In genomic region chr4:47049347-47049746, GRCh38 we compare ENCODE assay signal across 36 cellular contexts. TPM values are rescaled to one million over a fixed set of nuclear protein-coding genes. Genes with fewer than 3 reads are reported as not detected.
"Had no signal": no experiment of that assay in that cellular context is flagged by ENCODE, and none has a peak within 500 bp of the region (broad histone marks: within the 10 kb centered on the region; RNA-seq: fewer than 3 reads in every experiment).

No MANE protein-coding gene starts in this region.

- H3K27me3 ChIP-seq: gastrocnemius medialis, heart left ventricle, hepatocyte, testis, tibial artery had no signal

- H3K79me2 ChIP-seq: hepatocyte had no signal

- H3K4me1 Mint-ChIP-seq: mesothelial cell of epicardium, naive B cell had no signal

- H3K4me2 ChIP-seq: hepatocyte had no signal

- H3K27ac ChIP-seq: coronary artery, epithelial cell of prostate, gastrocnemius medialis, heart left ventricle, hepatocyte, left lung, psoas muscle, skin epidermis, testis, tibial artery had no signal

- H3K4me3 ChIP-seq: coronary artery, gastrocnemius medialis, heart left ventricle, hepatocyte, left lung, mucosa of descending colon, psoas muscle, skin epidermis, testis, tibial artery had no signal

- ATAC-seq: esophagus mucosa; gastrocnemius medialis; left cardiac atrium; left lung; mucosa of descending colon; natural killer cell treated with Interleukin-12 subunit alpha and Interleukin-12 subunit beta and Interleukin-15 and Interleukin-18, amount 100 ng/mL, for 72 hours; psoas muscle; right cardiac atrium had no signal

- H3K4me3 Mint-ChIP-seq: endodermal cell; mesothelial cell of epicardium; naive B cell; natural killer cell treated with Interleukin-12 subunit alpha and Interleukin-12 subunit beta and Interleukin-15 and Interleukin-18, amount 100 ng/mL, for 72 hours; neural crest cell; type B pancreatic cell had no signal

- H3K36me3 ChIP-seq: gastrocnemius medialis, heart left ventricle, left lung, tibial artery had no signal

- H2AFZ ChIP-seq: hepatocyte had no signal

- H3K9me3 ChIP-seq: gastrocnemius medialis, heart left ventricle, left lung, mucosa of descending colon, psoas muscle, testis, tibial artery had no signal

- DNase-seq: central memory CD4-positive, alpha-beta T cell; dermis blood vessel endothelial cell; endodermal cell; foreskin fibroblast; gastrocnemius medialis; heart left ventricle; left cardiac atrium; left lung; mesenchymal stem cell; mucosa of descending colon; naive B cell; posterior cingulate gyrus; psoas muscle; right cardiac atrium; stimulated activated CD4-positive, alpha-beta T cell treated with anti-CD3 and anti-CD28 coated beads, Interleukin-15, amount 100 ng/mL, for 24 hours; stimulated activated CD4-positive, alpha-beta T cell treated with anti-CD3 and anti-CD28 coated beads, Interleukin-2, amount 100 ng/mL, for 48 hours; stimulated activated naive CD4-positive, alpha-beta T cell treated with Interleukin-2 at 50 U/mL for 16 hours; substantia nigra; testis; tibial artery had no signal

- H3K4me1 ChIP-seq: gastrocnemius medialis, left lung, psoas muscle, testis, tibial artery had no signal

- H3K36me3 Mint-ChIP-seq: mesothelial cell of epicardium; naive B cell; natural killer cell treated with Interleukin-12 subunit alpha and Interleukin-12 subunit beta and Interleukin-15 and Interleukin-18, amount 100 ng/mL, for 72 hours; type B pancreatic cell had no signal

- FAIRE-seq: islet of Langerhans had no signal

- H3K27ac Mint-ChIP-seq: endodermal cell; mesothelial cell of epicardium; naive B cell; natural killer cell treated with Interleukin-12 subunit alpha and Interleukin-12 subunit beta and Interleukin-15 and Interleukin-18, amount 100 ng/mL, for 72 hours; type B pancreatic cell had no signal

- H3K9me3 Mint-ChIP-seq: endodermal cell; mesothelial cell of epicardium; natural killer cell treated with Interleukin-12 subunit alpha and Interleukin-12 subunit beta and Interleukin-15 and Interleukin-18, amount 100 ng/mL, for 72 hours; neural crest cell had no signal

RNA-seq across cellular contexts. Expression of gene GABRB1, which starts 18.0 kb away (rescaled TPM):
- total RNA-seq: dermis blood vessel endothelial cell; endodermal cell; esophagus mucosa; gastrocnemius medialis; kidney epithelial cell; left lung; lower leg skin; lung microvascular endothelial cell; mesothelial cell of epicardium; natural killer cell treated with Interleukin-12 subunit alpha and Interleukin-12 subunit beta and Interleukin-15 and Interleukin-18, amount 100 ng/mL, for 72 hours; neural crest cell; osteocyte; psoas muscle had no signal

RNA-seq across cellular contexts. Expression of gene GABRA4, which starts 56.0 kb away (rescaled TPM):
- total RNA-seq: dermis blood vessel endothelial cell; glomerular endothelial cell; kidney epithelial cell; left lung; lung microvascular endothelial cell; mesothelial cell of epicardium; natural killer cell treated with Interleukin-12 subunit alpha and Interleukin-12 subunit beta and Interleukin-15 and Interleukin-18, amount 100 ng/mL, for 72 hours; neural crest cell; osteocyte; psoas muscle; renal cortical epithelial cell had no signal
